28 cellular contexts compared by ENCODE assay signal in the genomic region with DNA sequence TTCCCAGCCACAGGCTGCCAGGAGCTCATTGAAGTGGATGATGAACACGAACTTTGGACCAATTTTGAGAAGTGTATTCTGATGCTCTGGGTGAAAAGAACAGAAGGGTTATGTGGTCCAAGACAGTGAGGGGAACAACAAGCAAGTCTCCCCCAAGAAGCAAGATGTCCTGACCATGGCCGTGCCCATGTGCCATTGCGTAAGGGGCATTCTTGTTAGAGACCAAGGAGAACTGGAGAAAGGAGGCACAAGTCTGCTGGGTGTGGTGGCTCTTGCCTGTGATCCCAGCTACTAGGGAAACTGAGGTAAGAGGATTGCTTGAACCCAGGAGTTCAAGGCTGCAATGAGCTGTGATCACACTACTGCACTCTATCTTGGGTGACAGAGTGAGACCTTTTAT.
"Had no signal": no experiment of that assay in that cellular context is flagged by ENCODE, and none has a peak within 500 bp of the region (broad histone marks: within the 10 kb centered on the region; RNA-seq: fewer than 3 reads in every experiment).

No MANE protein-coding gene starts in this region.

- H3K9me3 Mint-ChIP-seq: activated CD4-positive, alpha-beta T cell treated with anti-CD3 and anti-CD28 coated beads, Interleukin-2, amount 10 ng/mL, durations not matched to agents 7 days and 5 days; activated CD8-positive, alpha-beta T cell treated with anti-CD3 and anti-CD28 coated beads for 36 hours; activated naive CD4-positive, alpha-beta T cell treated with anti-CD3 and anti-CD28 coated beads, Interleukin-2, amount 50 U/mL, for 24 hours; activated naive CD8-positive, alpha-beta T cell treated with anti-CD3 and anti-CD28 coated beads, Interleukin-2, amount 10 ng/mL, durations not matched to agents 7 days and 5 days; activated T-cell treated with anti-CD3 and anti-CD28 coated beads, Interleukin-2, amount 50 U/mL, for 4 hours; activated T-helper 17 cell treated with anti-CD3 and anti-CD28 coated beads, Interleukin-2, amount 50 U/mL, for 72 hours; central memory CD8-positive, alpha-beta T cell; dendritic cell treated with granulocyte-macrophage colony-stimulating factor and Interleukin-4, amounts not matched to agents 40 ng/mL and 50 ng/mL, for 4 days; endodermal cell had no signal

- H3K4me1 Mint-ChIP-seq: endodermal cell had no signal

- H3K36me3 Mint-ChIP-seq: activated naive CD4-positive, alpha-beta T cell treated with anti-CD3 and anti-CD28 coated beads, Interleukin-2, amount 50 U/mL, for 24 hours had no signal

- H3K27me3 ChIP-seq: brain microvascular endothelial cell had no signal

- H3K36me3 ChIP-seq: brain microvascular endothelial cell had no signal

- H3K27ac ChIP-seq: brain microvascular endothelial cell, coronary artery, dorsolateral prefrontal cortex had no signal

- H3K4me3 Mint-ChIP-seq: activated CD4-positive, alpha-beta T cell treated with anti-CD3 and anti-CD28 coated beads for 36 hours; activated CD4-positive, alpha-beta T cell treated with anti-CD3 and anti-CD28 coated beads, Interleukin-2, amount 10 ng/mL, durations not matched to agents 7 days and 5 days; activated CD8-positive, alpha-beta T cell treated with anti-CD3 and anti-CD28 coated beads for 36 hours; activated naive CD4-positive, alpha-beta T cell treated with anti-CD3 and anti-CD28 coated beads, Interleukin-2, amount 50 U/mL, for 24 hours; activated naive CD8-positive, alpha-beta T cell treated with anti-CD3 and anti-CD28 coated beads, Interleukin-2, amount 10 ng/mL, durations not matched to agents 7 days and 5 days; activated T-cell treated with anti-CD3 and anti-CD28 coated beads, Interleukin-2, amount 50 U/mL, for 4 hours; activated T-helper 17 cell treated with anti-CD3 and anti-CD28 coated beads, Interleukin-2, amount 50 U/mL, for 72 hours; central memory CD8-positive, alpha-beta T cell; dendritic cell treated with granulocyte-macrophage colony-stimulating factor and Interleukin-4, amounts not matched to agents 40 ng/mL and 50 ng/mL, for 4 days; endodermal cell had no signal

- H3K4me3 ChIP-seq: coronary artery, dorsolateral prefrontal cortex had no signal

- DNase-seq: activated CD4-positive, alpha-beta T cell treated with anti-CD3 and anti-CD28 coated beads for 36 hours; activated CD4-positive, alpha-beta T cell treated with anti-CD3 and anti-CD28 coated beads, Interleukin-2, amount 10 ng/mL, durations not matched to agents 7 days and 5 days; activated CD4-positive, alpha-beta T cell treated with anti-CD3 and anti-CD28 coated beads, Interleukin-2, amount 50 U/mL, for 48 hours; activated CD4-positive, CD25-positive, alpha-beta regulatory T cell; activated CD4-positive, CD25-positive, alpha-beta regulatory T cell treated with anti-CD3 and anti-CD28 coated beads, Interleukin-2, amount 50 U/mL, for 72 hours; activated CD8-positive, alpha-beta T cell treated with anti-CD3 and anti-CD28 coated beads for 36 hours; activated effector memory CD4-positive, alpha-beta T cell treated with Interleukin-2 at 50 U/mL for 16 hours; activated gamma-delta T cell treated with Interleukin-2 at 50 U/mL for 16 hours; activated naive CD4-positive, alpha-beta T cell treated with Interleukin-2 at 50 U/mL for 16 hours; activated naive CD8-positive, alpha-beta T cell treated with anti-CD3 and anti-CD28 coated beads, Interleukin-2, amount 10 ng/mL, durations not matched to agents 7 days and 5 days; activated T-cell treated with anti-CD3 and anti-CD28 coated beads, Interleukin-2, amount 50 U/mL, for 4 hours; amniotic stem cell; anterior cingulate cortex; brain microvascular endothelial cell; dorsolateral prefrontal cortex; effector memory CD4-positive, alpha-beta T cell; endodermal cell; foreskin fibroblast; T-helper 2 cell had no signal

- H3K27me3 Mint-ChIP-seq: activated CD4-positive, alpha-beta T cell treated with anti-CD3 and anti-CD28 coated beads for 36 hours; activated CD8-positive, alpha-beta T cell treated with anti-CD3 and anti-CD28 coated beads for 36 hours; activated naive CD4-positive, alpha-beta T cell treated with anti-CD3 and anti-CD28 coated beads, Interleukin-2, amount 50 U/mL, for 24 hours; activated T-helper 17 cell treated with anti-CD3 and anti-CD28 coated beads, Interleukin-2, amount 50 U/mL, for 72 hours; central memory CD8-positive, alpha-beta T cell had no signal

- FAIRE-seq: astrocyte, bronchial epithelial cell, frontal cortex had no signal

- H3K27ac Mint-ChIP-seq: activated CD4-positive, alpha-beta T cell treated with anti-CD3 and anti-CD28 coated beads for 36 hours; activated CD4-positive, alpha-beta T cell treated with anti-CD3 and anti-CD28 coated beads, Interleukin-2, amount 10 ng/mL, durations not matched to agents 7 days and 5 days; activated CD8-positive, alpha-beta T cell treated with anti-CD3 and anti-CD28 coated beads for 36 hours; activated naive CD4-positive, alpha-beta T cell treated with anti-CD3 and anti-CD28 coated beads, Interleukin-2, amount 50 U/mL, for 24 hours; activated naive CD8-positive, alpha-beta T cell treated with anti-CD3 and anti-CD28 coated beads, Interleukin-2, amount 10 ng/mL, durations not matched to agents 7 days and 5 days; activated T-helper 17 cell treated with anti-CD3 and anti-CD28 coated beads, Interleukin-2, amount 50 U/mL, for 72 hours; dendritic cell treated with granulocyte-macrophage colony-stimulating factor and Interleukin-4, amounts not matched to agents 40 ng/mL and 50 ng/mL, for 4 days; endodermal cell had no signal

- ATAC-seq: activated CD4-positive, alpha-beta T cell treated with anti-CD3 and anti-CD28 coated beads for 36 hours; activated CD8-positive, alpha-beta T cell treated with anti-CD3 and anti-CD28 coated beads for 36 hours; activated T-cell treated with anti-CD3 and anti-CD28 coated beads, Interleukin-2, amount 50 U/mL, for 4 hours; activated T-helper 17 cell treated with anti-CD3 and anti-CD28 coated beads, Interleukin-2, amount 50 U/mL, for 72 hours; esophagus mucosa had no signal
